In genomic region chr11:46618789-46619188, GRCh38 we compare ENCODE assay signal across 11 cellular contexts. TPM values are rescaled to one million over a fixed set of nuclear protein-coding genes. Genes with fewer than 3 reads are reported as not detected.
DNase-seq lines count a peak whose midpoint lies in the region; ATAC-seq and TF ChIP-seq lines count a peak whose summit lies in the region.
"Had no signal": no experiment of that assay in that cellular context is flagged by ENCODE, and none has a peak within 500 bp of the region (broad histone marks: within the 10 kb centered on the region; RNA-seq: fewer than 3 reads in every experiment).

No MANE protein-coding gene starts in this region.

- H3K27me3 ChIP-seq in cardiac muscle cell (no peaks in the 10 kb centered on the region), transverse colon (no peaks in the 10 kb centered on the region)

- H3K4me3 Mint-ChIP-seq in activated T-helper 1 cell treated with anti-CD3 and anti-CD28 coated beads, Interleukin-12 subunit alpha, Interleukin-12 subunit beta, Interleukin-2, Interleukin-4 antibody, amounts not matched to agents 30 ng/mL and 10 ng/mL and 1 ng/mL, durations not matched to agents 14 hours and 24 hours and 36 hours, result peak overlapping the region; percentile 89

- TF ChIP-seq EP300 in transverse colon (IDR thresholded peaks at IDR 0.05; ENCODE audit: low read depth), result no peak

- peak overlapping the region; percentile 100 for H3K27ac Mint-ChIP-seq in activated T-helper 1 cell treated with anti-CD3 and anti-CD28 coated beads, Interleukin-12 subunit alpha, Interleukin-12 subunit beta, Interleukin-2, Interleukin-4 antibody, amounts not matched to agents 30 ng/mL and 10 ng/mL and 1 ng/mL, durations not matched to agents 14 hours and 24 hours and 36 hours

- no peaks in the 10 kb centered on the region for H3K9me3 Mint-ChIP-seq in activated T-helper 1 cell treated with anti-CD3 and anti-CD28 coated beads, Interleukin-12 subunit alpha, Interleukin-12 subunit beta, Interleukin-2, Interleukin-4 antibody, amounts not matched to agents 30 ng/mL and 10 ng/mL and 1 ng/mL, durations not matched to agents 14 hours and 24 hours and 36 hours

- TF ChIP-seq CTCF in cardiac muscle cell (IDR thresholded peaks at IDR 0.05; ENCODE audit: low read depth, low read length), result no peak
- TF ChIP-seq CTCF in transverse colon (IDR thresholded peaks at IDR 0.05), result no peak

- peaks cover 46% of the 10 kb centered on the region for H3K4me1 Mint-ChIP-seq in activated T-helper 1 cell treated with anti-CD3 and anti-CD28 coated beads, Interleukin-12 subunit alpha, Interleukin-12 subunit beta, Interleukin-2, Interleukin-4 antibody, amounts not matched to agents 30 ng/mL and 10 ng/mL and 1 ng/mL, durations not matched to agents 14 hours and 24 hours and 36 hours (ENCODE audit: low read depth)

- intact Hi-C loops in Right ventricle myocardium inferior (cut with DNase I), result loop anchor here (5.0 to 10.0 kb wide), 2 partner anchors 76 to 94 kb away; no protein-coding TSS in a partner anchor
- intact Hi-C loops in activated T-helper 1 cell treated with anti-CD3 and anti-CD28 coated beads, Interleukin-12 subunit alpha, Interleukin-12 subunit beta, Interleukin-2, Interleukin-4 antibody, amounts not matched to agents 30 ng/mL and 10 ng/mL and 1 ng/mL, durations not matched to agents 14 hours and 24 hours and 36 hours (cut with micrococcal nuclease), result loop anchor here (5.0 kb wide), 6 partner anchors 126 to 1024 kb away; partner anchors contain the start of genes CRY2, MTCH2 and PHF21A
- intact Hi-C loops in transverse colon (cut with DNase I; ENCODE audit: low total_unique reads), result no loop called here

- H3K9me3 ChIP-seq in cardiac muscle cell (ENCODE audit: low read depth) (no peaks in the 10 kb centered on the region), transverse colon (no peaks in the 10 kb centered on the region)

- no peak for TF ChIP-seq POLR2A in transverse colon (IDR thresholded peaks at IDR 0.05)

- 41 to 59% methylated on average over 3 to 5 of the region's 5 CpGs for WGBS in transverse colon (ENCODE audit: low coverage in 1 of 2), 2 donors

- peaks cover 13% of the 10 kb centered on the region for H3K36me3 Mint-ChIP-seq in activated T-helper 1 cell treated with anti-CD3 and anti-CD28 coated beads, Interleukin-12 subunit alpha, Interleukin-12 subunit beta, Interleukin-2, Interleukin-4 antibody, amounts not matched to agents 30 ng/mL and 10 ng/mL and 1 ng/mL, durations not matched to agents 14 hours and 24 hours and 36 hours (ENCODE audit: low read depth)

- DNase-seq in cardiac muscle cell (ENCODE audit: low read depth in 1 of 2, low spot score in 1 of 2), result no peak
- DNase-seq in Right ventricle myocardium inferior (ENCODE audit: missing footprints), result no peak
- DNase-seq in activated T-helper 1 cell treated with anti-CD3 and anti-CD28 coated beads, Interleukin-12 subunit alpha, Interleukin-12 subunit beta, Interleukin-2, Interleukin-4 antibody, amounts not matched to agents 30 ng/mL and 10 ng/mL and 1 ng/mL, durations not matched to agents 14 hours and 24 hours and 36 hours (ENCODE audit: low spot score), result no peak
- peak; percentile 16 for DNase-seq in iris pigment epithelial cell (ENCODE audit: low read depth)
- no peak for DNase-seq in transverse colon
- DNase-seq in NCI-H526 treated with DMSO at 0.1 percent for 48 hours (lab: John Stamatoyannopoulos, UW), result no peak
- no peak for DNase-seq in amygdala (lab: John Stamatoyannopoulos, UW)
- DNase-seq in hypothalamus (lab: John Stamatoyannopoulos, UW), result no peak
- DNase-seq: DMS53; KG1; stimulated activated CD4-positive, alpha-beta T cell treated with anti-CD3 and anti-CD28 coated beads, Interleukin-2, amount 100 ng/mL, for 24 hours had no signal

- H3K4me3 ChIP-seq in cardiac muscle cell, result peak overlapping the region; percentile 95
- peak overlapping the region in 3 of 4 donors; percentile 85 to 96 (median 93) for H3K4me3 ChIP-seq in transverse colon

- ATAC-seq in Right ventricle myocardium inferior, result no peak

- in situ Hi-C loops in transverse colon (cut with MboI; ENCODE audit: low pct_ligation_motif_present in 1 of 4, low pct_unique_long_range_greater_than_20kb in 1 of 4, low sequenced_read_pairs in 3 of 4), result no loop called here

- H3K27ac ChIP-seq in cardiac muscle cell, result no peak overlapping the region
- peak overlapping the region; percentile 3 to 99 (median 59) for H3K27ac ChIP-seq in transverse colon

- H3K36me3 ChIP-seq in cardiac muscle cell (peaks cover 4% of the 10 kb centered on the region), transverse colon (peaks cover 0 to 8% (median 0%) of the 10 kb centered on the region in 4 donors)

- H3K4me1 ChIP-seq in cardiac muscle cell (ENCODE audit: low read depth) (peaks cover 9% of the 10 kb centered on the region), transverse colon (peaks cover 6 to 32% (median 19%) of the 10 kb centered on the region in 4 donors)

- no peaks in the 10 kb centered on the region for H3K27me3 Mint-ChIP-seq in activated T-helper 1 cell treated with anti-CD3 and anti-CD28 coated beads, Interleukin-12 subunit alpha, Interleukin-12 subunit beta, Interleukin-2, Interleukin-4 antibody, amounts not matched to agents 30 ng/mL and 10 ng/mL and 1 ng/mL, durations not matched to agents 14 hours and 24 hours and 36 hours (ENCODE audit: insufficient read depth)

RNA-seq across cellular contexts. Expression of gene ATG13, which starts 1.4 kb away (rescaled TPM):
- total RNA-seq in cardiac muscle cell (78.5 and 108 TPM in 2 replicates), Right ventricle myocardium inferior (39.4 TPM), transverse colon (100 to 1,000 TPM in 2 of 4 donors, 10 to 100 TPM in 2; 40.8 to 128 (median 112) TPM)
- polyA plus RNA-seq in cardiac muscle cell, result 56.8 and 61.9 TPM in 2 replicates
- total RNA-seq in activated T-helper 1 cell treated with anti-CD3 and anti-CD28 coated beads, Interleukin-12 subunit alpha, Interleukin-12 subunit beta, Interleukin-2, Interleukin-4 antibody, amounts not matched to agents 30 ng/mL and 10 ng/mL and 1 ng/mL, durations not matched to agents 14 hours and 24 hours and 36 hours, result 66.4 and 73.8 TPM in 2 replicates

RNA-seq across cellular contexts. Expression of gene HARBI1, which starts 1.8 kb away (rescaled TPM):
- total RNA-seq in cardiac muscle cell, result 2.2 and 3.8 TPM in 2 replicates
- polyA plus RNA-seq in cardiac muscle cell, result 6.9 and 9.8 TPM in 2 replicates
- 3.5 TPM for total RNA-seq in Right ventricle myocardium inferior
- total RNA-seq in activated T-helper 1 cell treated with anti-CD3 and anti-CD28 coated beads, Interleukin-12 subunit alpha, Interleukin-12 subunit beta, Interleukin-2, Interleukin-4 antibody, amounts not matched to agents 30 ng/mL and 10 ng/mL and 1 ng/mL, durations not matched to agents 14 hours and 24 hours and 36 hours, result 4.5 and 5.3 TPM in 2 replicates
- total RNA-seq in transverse colon, result 1 to 10 TPM in 3 of 4 donors, not detected in 1; 3.1 to 4.8 (median 3.4) TPM

RNA-seq across cellular contexts. Expression of gene AMBRA1, which starts 25.0 kb away (rescaled TPM):
- total RNA-seq in cardiac muscle cell (27.7 and 52.7 TPM in 2 replicates), Right ventricle myocardium inferior (14.8 TPM), transverse colon (10 to 100 TPM; 43.4 to 48.9 (median 46.3) TPM)
- polyA plus RNA-seq in cardiac muscle cell, result 10.5 and 12.8 TPM in 2 replicates
- total RNA-seq in activated T-helper 1 cell treated with anti-CD3 and anti-CD28 coated beads, Interleukin-12 subunit alpha, Interleukin-12 subunit beta, Interleukin-2, Interleukin-4 antibody, amounts not matched to agents 30 ng/mL and 10 ng/mL and 1 ng/mL, durations not matched to agents 14 hours and 24 hours and 36 hours, result 35.7 and 37.9 TPM in 2 replicates
